8 cellular contexts compared by ENCODE assay signal in the genomic region with DNA sequence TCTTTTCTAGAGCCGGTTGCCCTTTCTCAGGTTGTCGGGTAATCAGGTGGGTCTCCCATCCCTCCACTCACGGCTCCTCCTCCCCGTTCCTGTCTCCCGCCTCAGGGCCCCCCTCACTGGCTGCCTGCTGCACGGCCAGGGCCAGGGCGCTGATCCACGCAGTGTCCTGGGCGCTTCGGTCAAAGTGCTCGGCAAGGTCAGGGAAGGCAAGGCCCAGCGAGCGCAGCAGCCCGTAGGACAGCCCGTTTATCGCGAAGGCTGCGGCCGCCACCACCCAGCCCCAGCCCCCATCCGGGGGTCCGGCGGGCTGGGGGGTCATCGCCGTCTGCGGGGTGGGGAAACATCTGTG. TPM values are rescaled to one million over a fixed set of nuclear protein-coding genes. Genes with fewer than 3 reads are reported as not detected.
DNase-seq lines count a peak whose midpoint lies in the region; ATAC-seq and TF ChIP-seq lines count a peak whose summit lies in the region.
"Had no signal": no experiment of that assay in that cellular context is flagged by ENCODE, and none has a peak within 500 bp of the region (broad histone marks: within the 10 kb centered on the region; RNA-seq: fewer than 3 reads in every experiment).

No MANE protein-coding gene starts in this region.

- no peaks in the 10 kb centered on the region for H3K79me1 ChIP-seq in IMR-90 (ENCODE audit: low read depth in 1 of 2, low read length in 2 of 2)

- no peak overlapping the region for H2AK5ac ChIP-seq in IMR-90 (ENCODE audit: low read depth, low read length)

- H3K9me3 Mint-ChIP-seq in brain, result no peaks in the 10 kb centered on the region
- H3K9me3 Mint-ChIP-seq in stimulated activated naive B cell treated with anti-CD40 and anti-IgM and Interleukin-4, amounts not matched to agents 10 μg/mL and 1 μg/mL and 100 μg/mL, for 72 hours, result no peaks in the 10 kb centered on the region

- no peak overlapping the region for H4K91ac ChIP-seq in IMR-90 (ENCODE audit: insufficient read depth, low read depth, low read length)

- H3K18ac ChIP-seq in IMR-90 (ENCODE audit: low read depth, low read length), result no peak overlapping the region

- H3K27ac Mint-ChIP-seq in brain, result no peak overlapping the region
- H3K27ac Mint-ChIP-seq in stimulated activated naive B cell treated with anti-CD40 and anti-IgM and Interleukin-4, amounts not matched to agents 10 μg/mL and 1 μg/mL and 100 μg/mL, for 72 hours, result peak overlapping the region; percentile 65

- no peaks in the 10 kb centered on the region for H3K36me3 ChIP-seq in IMR-90 (ENCODE audit: control insufficient read depth, insufficient read depth, low read length)

- H3K4me3 ChIP-seq in IMR-90 (ENCODE audit: insufficient read depth, low read depth, low read length), result no peak overlapping the region; the same call in 1 of the 2 replicates

- H3K4me2 ChIP-seq in IMR-90 (ENCODE audit: low read depth, low read length), result peak overlapping the region; percentile 25; the same call in 1 of the 2 replicates

- no peak overlapping the region for H3K27ac ChIP-seq in IMR-90 (ENCODE audit: insufficient read depth, low read length)
- peak overlapping the region; percentile 57 for H3K27ac ChIP-seq in layer of hippocampus (ENCODE audit: low read depth, low read length)

- H3K4me3 Mint-ChIP-seq in brain, result peak overlapping the region in 4 of 5 experiments; percentile 19 to 68 (median 48)
- peak overlapping the region; percentile 76 to 82 for H3K4me3 Mint-ChIP-seq in stimulated activated naive B cell treated with anti-CD40 and anti-IgM and Interleukin-4, amounts not matched to agents 10 μg/mL and 1 μg/mL and 100 μg/mL, for 72 hours

- peaks cover 58% of the 10 kb centered on the region for H3K4me1 Mint-ChIP-seq in brain
- peaks cover 41 to 54% of the 10 kb centered on the region in 2 donors for H3K4me1 Mint-ChIP-seq in stimulated activated naive B cell treated with anti-CD40 and anti-IgM and Interleukin-4, amounts not matched to agents 10 μg/mL and 1 μg/mL and 100 μg/mL, for 72 hours

- intact Hi-C loops in IMR-90 (cut with micrococcal nuclease), result loop anchor here (10.0 kb wide), 1 partner anchor 522 kb away; a partner anchor contains a TSS

- no TSS peak for BruUV-seq in IMR-90 (replicated peaks; lab: Mats Ljungman, UMichigan)

- ATAC-seq in IMR-90 (ENCODE audit: low read depth) (peak; percentile 34), GM21447 (IDR thresholded peaks at IDR 0.05; ENCODE audit: unreplicated experiment) (no peak)
- ATAC-seq in stimulated activated naive B cell treated with anti-CD40 and anti-IgM and Interleukin-4, amounts not matched to agents 10 μg/mL and 1 μg/mL and 100 μg/mL, for 72 hours (replicated peaks), result peak; percentile 7 to 8

- H2AFZ ChIP-seq in IMR-90 (replicated peaks; ENCODE audit: low read length, poor library complexity), result peak overlapping the region; percentile 89

- H3K56ac ChIP-seq in IMR-90 (ENCODE audit: extremely low read depth, insufficient read depth, low read length), result no peak overlapping the region

- DNase-seq in IMR-90 (no peak), NCI-H2227 treated with DMSO at 0.1 percent for 48 hours (lab: John Stamatoyannopoulos, UW) (no peak), medulla oblongata (ENCODE audit: extremely low spot score) (no peak)
- DNase-seq in stimulated activated naive B cell treated with anti-CD40 and anti-IgM and Interleukin-4, amounts not matched to agents 10 μg/mL and 1 μg/mL and 100 μg/mL, for 72 hours, result no peak
- DNase-seq: HCEC 1CT had no signal

- peak overlapping the region; percentile 56 for H2AK9ac ChIP-seq in IMR-90 (replicated peaks; ENCODE audit: low read depth, low read length, poor library complexity)

- no peaks in the 10 kb centered on the region for H3K9me3 ChIP-seq in IMR-90 (ENCODE audit: control insufficient read depth, insufficient read depth, low read length)

- no peaks in the 10 kb centered on the region for H4K20me1 ChIP-seq in IMR-90 (ENCODE audit: insufficient read depth, low read length)

- no peak overlapping the region for H2BK120ac ChIP-seq in IMR-90 (ENCODE audit: low read depth, low read length)

- H3K9me1 ChIP-seq in IMR-90 (ENCODE audit: insufficient read depth, low read length), result no peaks in the 10 kb centered on the region

- peaks cover 29% of the 10 kb centered on the region for H3K27me3 ChIP-seq in IMR-90 (ENCODE audit: control insufficient read depth, insufficient read depth, low read length)
- peaks cover 6% of the 10 kb centered on the region for H3K27me3 ChIP-seq in layer of hippocampus (ENCODE audit: control insufficient read depth, insufficient read depth, low read length)

- in situ Hi-C loops in IMR-90 (cut with MboI; ENCODE audit: low sequenced_read_pairs), result loop anchor here (10.0 kb wide), 1 partner anchor 262 kb away; a partner anchor contains a TSS

- WGBS in IMR-90 (ENCODE audit: extremely low coverage in 2 of 2, insufficient read length in 1 of 2), 2 experiments, result 6% methylated on average over 11 of the region's 25 CpGs; no CpG with 5 or more reads in 1 of the 2 experiments

- no peak overlapping the region for H3K14ac ChIP-seq in IMR-90 (replicated peaks; ENCODE audit: low read depth, low read length)

- no peak overlapping the region for H2BK20ac ChIP-seq in IMR-90 (ENCODE audit: low read depth, low read length)

- H3K4me1 ChIP-seq in IMR-90 (ENCODE audit: control insufficient read depth, insufficient read depth, low read length), result peaks cover 6% of the 10 kb centered on the region

- POLR2A ChIA-PET in IMR-90 (lab: Charles Lee; ENCODE audit: unreplicated experiment), result no interaction called here

- no peak overlapping the region for H2BK5ac ChIP-seq in IMR-90 (ENCODE audit: low read depth, low read length, poor library complexity, severe bottlenecking)

- H4K5ac ChIP-seq in IMR-90 (ENCODE audit: low read depth, low read length), result no peak overlapping the region

- H3K4ac ChIP-seq in IMR-90 (ENCODE audit: low read depth, low read length), result no peak overlapping the region

- dilution Hi-C loops in IMR-90 (cut with HindIII; ENCODE audit: low sequenced_read_pairs, unreplicated experiment), result no loop called here

- H2BK15ac ChIP-seq in IMR-90 (ENCODE audit: low read depth, low read length), result no peak overlapping the region

- H4K8ac ChIP-seq in IMR-90 (ENCODE audit: low read depth in 2 of 2, low read length in 2 of 2), result peak overlapping the region in 1 of 2 experiments; percentile 32; a peak in 1 of 4 replicates

- CTCF ChIA-PET in IMR-90 (lab: Yijun Ruan, JAX), result interaction anchor here (0.6 kb wide), 1 partner anchor 356 kb away, joined by 3 read pairs; no protein-coding TSS in a partner anchor

- peaks cover 69% of the 10 kb centered on the region for H3K27me3 Mint-ChIP-seq in brain
- H3K27me3 Mint-ChIP-seq in stimulated activated naive B cell treated with anti-CD40 and anti-IgM and Interleukin-4, amounts not matched to agents 10 μg/mL and 1 μg/mL and 100 μg/mL, for 72 hours, result peaks cover 3 to 5% of the 10 kb centered on the region in 2 donors

- TF ChIP-seq CTCF in IMR-90 (conservative IDR thresholded peaks at IDR 0.05; ENCODE audit: low read depth, low read length) (no peak), brain (conservative IDR thresholded peaks at IDR 0.05) (no peak)

- TF ChIP-seq POLR2A in IMR-90 (IDR thresholded peaks at IDR 0.05; ENCODE audit: low read depth, low read length), result no peak

- no peak for TF ChIP-seq RAD21 in IMR-90 (IDR thresholded peaks at IDR 0.05; ENCODE audit: low read length)

- H3K36me3 Mint-ChIP-seq in brain, result no peaks in the 10 kb centered on the region
- peaks cover 2 to 4% of the 10 kb centered on the region in 2 donors for H3K36me3 Mint-ChIP-seq in stimulated activated naive B cell treated with anti-CD40 and anti-IgM and Interleukin-4, amounts not matched to agents 10 μg/mL and 1 μg/mL and 100 μg/mL, for 72 hours

- no peak overlapping the region for H3K23ac ChIP-seq in IMR-90 (ENCODE audit: low read depth, low read length)

- H3K9ac ChIP-seq in IMR-90 (ENCODE audit: low read depth, low read length), result no peak overlapping the region

TF ChIP-seq in IMR-90, 13 proteins besides CTCF, POLR2A, EP300 and RAD21 (continues in another document):
- TF ChIP-seq RCOR1 (IDR thresholded peaks at IDR 0.05; ENCODE audit: insufficient replicate concordance, low read length), result no peak
- no peak for TF ChIP-seq FOS (IDR thresholded peaks at IDR 0.05; ENCODE audit: low read depth, low read length)

RNA-seq across cellular contexts. Expression of a gene that starts 0.7 kb away (rescaled TPM):
- total RNA-seq in IMR-90 (2012; rRNA removed), result not detected in 2 replicates
- polyA plus RNA-seq in IMR-90 (2012; rRNA removed) (not detected in 2 replicates), brain (ENCODE audit: insufficient read depth, low read depth, low replicate concordance) (3.4 TPM)
- polyA plus RNA-seq in IMR-90 (2012; cell fraction: cytosol; rRNA removed), result 0.07 TPM in 1 of 2 replicates, not detected in the other
- 0.08 and 0.35 TPM in 2 replicates for polyA plus RNA-seq in IMR-90 (2012; cell fraction: nucleus; rRNA removed; ENCODE audit: low replicate concordance)

RNA-seq across cellular contexts. Expression of a gene that starts 7.4 kb away (rescaled TPM):
- total RNA-seq in IMR-90 (2012; rRNA removed), result under 0.01 and 0.18 TPM in 2 replicates
- polyA plus RNA-seq in IMR-90 (2012; rRNA removed) (2.2 and 2.3 TPM in 2 replicates), brain (ENCODE audit: insufficient read depth, low read depth, low replicate concordance) (1.8 TPM)
- polyA plus RNA-seq in IMR-90 (2012; cell fraction: cytosol; rRNA removed), result 1.8 and 3.5 TPM in 2 replicates
- 4.2 and 6.8 TPM in 2 replicates for polyA plus RNA-seq in IMR-90 (2012; cell fraction: nucleus; rRNA removed; ENCODE audit: low replicate concordance)

RNA-seq across cellular contexts. Expression of a gene that starts 20.3 kb away (rescaled TPM):
- not detected in 2 replicates for total RNA-seq in IMR-90 (2012; rRNA removed)
- polyA plus RNA-seq in IMR-90 (2012; rRNA removed), result not detected in 2 replicates
- polyA plus RNA-seq in IMR-90 (2012; cell fraction: cytosol; rRNA removed), result not detected in 2 replicates
- 0.10 TPM in 1 of 2 replicates, not detected in the other for polyA plus RNA-seq in IMR-90 (2012; cell fraction: nucleus; rRNA removed; ENCODE audit: low replicate concordance)
- 2.9 TPM for polyA plus RNA-seq in brain (ENCODE audit: insufficient read depth, low read depth, low replicate concordance)

RNA-seq across cellular contexts. Expression of a gene that starts 30.7 kb away (rescaled TPM):
- total RNA-seq in IMR-90 (2012; rRNA removed), result 31.1 and 42.3 TPM in 2 replicates
- polyA plus RNA-seq in IMR-90 (2012; rRNA removed), result 165 and 183 TPM in 2 replicates
- 121 and 678 TPM in 2 replicates for polyA plus RNA-seq in IMR-90 (2012; cell fraction: cytosol; rRNA removed)
- 126 and 148 TPM in 2 replicates for polyA plus RNA-seq in IMR-90 (2012; cell fraction: nucleus; rRNA removed; ENCODE audit: low replicate concordance)
- polyA plus RNA-seq in brain (ENCODE audit: insufficient read depth, low read depth, low replicate concordance), result 746 TPM

RNA-seq across cellular contexts. Expression of a gene that starts 36.9 kb away (rescaled TPM):
- total RNA-seq in IMR-90 (2012; rRNA removed), result not detected in 2 replicates
- polyA plus RNA-seq in IMR-90 (2012; rRNA removed) (not detected in 2 replicates), brain (ENCODE audit: insufficient read depth, low read depth, low replicate concordance) (not detected)
- polyA plus RNA-seq in IMR-90 (2012; cell fraction: cytosol; rRNA removed), result not detected in 2 replicates
- polyA plus RNA-seq in IMR-90 (2012; cell fraction: nucleus; rRNA removed; ENCODE audit: low replicate concordance), result not detected in 2 replicates
